ENCODE assay signal across 16 cellular contexts in genomic region chr7:4123823-4124222, GRCh38.
DNase-seq lines count a peak whose midpoint lies in the region; ATAC-seq and TF ChIP-seq lines count a peak whose summit lies in the region.
"Had no signal": no experiment of that assay in that cellular context is flagged by ENCODE, and none has a peak within 500 bp of the region (broad histone marks: within the 10 kb centered on the region; RNA-seq: fewer than 3 reads in every experiment).

No MANE protein-coding gene starts in this region.

- peaks cover 0 to 11% (median 0%) of the 10 kb centered on the region in 4 donors for H3K9me3 ChIP-seq in sigmoid colon
- peaks cover 21% of the 10 kb centered on the region for H3K9me3 ChIP-seq in psoas muscle
- H3K9me3 ChIP-seq: HAP-1 had no signal

- H3K4me3 ChIP-seq in sigmoid colon (no peak overlapping the region), psoas muscle (no peak overlapping the region)
- H3K4me3 ChIP-seq: HAP-1, lower lobe of right lung, tibial artery had no signal

- H3K36me3 ChIP-seq in sigmoid colon: no peaks in the 10 kb centered on the region
- no peaks in the 10 kb centered on the region for H3K36me3 ChIP-seq in psoas muscle (ENCODE audit: insufficient read depth in 1 of 2, low read depth in 1 of 2)
- H3K36me3 ChIP-seq: HAP-1, lower lobe of right lung had no signal

- H3K27me3 ChIP-seq in sigmoid colon (no peaks in the 10 kb centered on the region), psoas muscle (ENCODE audit: insufficient read depth in 3 of 3, low read length in 2 of 3) (no peaks in the 10 kb centered on the region)
- H3K27me3 ChIP-seq: tibial artery had no signal

- DNase-seq in GDM1 (lab: John Stamatoyannopoulos, UW) (peak; percentile 65), RPMI8226 (peak; percentile 27), epithelial cell of prostate (ENCODE audit: low read depth, low spot score) (peak; percentile 2), sigmoid colon (peak; percentile 15), putamen (ENCODE audit: low spot score) (no peak), mesenteric fat pad (ENCODE audit: low spot score) (no peak), psoas muscle (no peak), AG08395 (ENCODE audit: low spot score) (no peak)
- DNase-seq: lower lobe of right lung; NCI-H1417; NCI-H510A; right cardiac atrium; SK-N-SH; stimulated activated CD4-positive, alpha-beta T cell treated with anti-CD3 and anti-CD28 coated beads, Interleukin-2, amount 100 ng/mL, for 48 hours had no signal

- WGBS in sigmoid colon, 2 donors: 57 to 85% methylated on average over 8 of the region's 8 CpGs
- WGBS in psoas muscle, 3 donors: 78 to 89% (median 88%) methylated on average over 8 of the region's 8 CpGs

- no peak for TF ChIP-seq CTCF in sigmoid colon (IDR thresholded peaks at IDR 0.05)
- TF ChIP-seq CTCF in psoas muscle (IDR thresholded peaks at IDR 0.05): no peak

- H3K4me1 ChIP-seq in sigmoid colon: no peaks in the 10 kb centered on the region
- H3K4me1 ChIP-seq in psoas muscle: no peaks in the 10 kb centered on the region
- H3K4me1 ChIP-seq: HAP-1, lower lobe of right lung, tibial artery had no signal

- intact Hi-C loops in sigmoid colon (cut with DNase I) (no loop called here), psoas muscle (cut with DNase I) (no loop called here)

- no peak for ATAC-seq in psoas muscle
- ATAC-seq: lower lobe of right lung, right cardiac atrium had no signal

- no peak for TF ChIP-seq EP300 in sigmoid colon (IDR thresholded peaks at IDR 0.05)

- TF ChIP-seq POLR2A in sigmoid colon (IDR thresholded peaks at IDR 0.05): no peak

- H3K27ac ChIP-seq in epithelial cell of prostate: no peak overlapping the region
- H3K27ac ChIP-seq in sigmoid colon: no peak overlapping the region
- H3K27ac ChIP-seq in psoas muscle: no peak overlapping the region
- H3K27ac ChIP-seq: lower lobe of right lung, tibial artery had no signal

Comparison
In these comparisons a context has a peak if more than half of its experiments do, and no peak if none do; other contexts are left out.
1. DNase-seq: peak in GDM1 (single experiment), RPMI8226 (single experiment), epithelial cell of prostate (single experiment) and sigmoid colon (single experiment); none in putamen (single experiment), mesenteric fat pad (single experiment), psoas muscle (0 of 2) and AG08395 (single experiment).